In the genomic region with DNA sequence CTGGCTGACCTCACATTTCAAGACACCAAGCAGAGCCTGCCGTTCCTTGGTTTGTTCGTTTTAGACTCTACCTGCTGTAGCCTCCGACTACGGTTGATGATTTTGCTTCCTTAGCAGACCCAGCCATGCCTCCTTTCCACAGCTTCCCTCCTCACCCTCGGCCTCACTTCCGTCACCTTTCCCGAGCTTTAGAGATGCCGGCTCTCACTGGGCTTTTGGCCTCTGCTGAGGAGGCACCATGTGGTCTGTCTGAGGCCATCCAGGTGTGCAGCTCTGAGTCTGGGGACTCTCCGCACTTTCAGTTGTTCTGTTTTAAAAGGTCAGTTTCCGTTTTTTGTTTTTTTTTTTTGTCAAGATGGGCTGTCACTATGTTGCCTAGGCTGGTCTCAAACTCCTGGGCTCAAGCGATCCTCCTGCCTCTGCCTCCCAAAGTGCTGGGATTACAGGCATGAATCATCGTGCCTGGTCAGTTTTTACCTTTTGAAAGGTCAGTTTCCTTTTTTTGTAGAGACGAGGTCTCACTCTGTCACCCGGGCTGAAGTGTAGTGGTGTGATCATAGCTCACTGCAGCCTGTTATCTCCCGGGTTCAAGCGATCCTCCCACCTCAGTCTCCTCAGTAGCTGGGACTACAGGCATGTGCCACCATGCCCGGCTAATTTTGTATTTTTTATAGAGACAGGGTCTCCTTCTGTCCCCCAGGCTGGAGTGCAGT, we compare ENCODE assay signal across 11 cellular contexts. TPM values are rescaled to one million over a fixed set of nuclear protein-coding genes. Genes with fewer than 3 reads are reported as not detected.
DNase-seq lines count a peak whose midpoint lies in the region; ATAC-seq, FAIRE-seq and TF ChIP-seq lines count a peak whose summit lies in the region.
"Had no signal": no experiment of that assay in that cellular context is flagged by ENCODE, and none has a peak within 500 bp of the region (broad histone marks: within the 10 kb centered on the region; RNA-seq: fewer than 3 reads in every experiment).

No MANE protein-coding gene starts in this region.

- TF ChIP-seq POLR2A in GM15510 (IDR thresholded peaks at IDR 0.05; ENCODE audit: borderline replicate concordance, extremely low read depth, insufficient read length), result peak; percentile 38

- H3K27me3 Mint-ChIP-seq in central memory CD8-positive, alpha-beta T cell, result no peaks in the 10 kb centered on the region

- in situ Hi-C loops in ACHN (cut with HindIII; ENCODE audit: low pct_ligation_motif_present, low pct_unique_long_range_greater_than_20kb, low sequenced_read_pairs), result no loop called here

- H3K27ac ChIP-seq in right atrium auricular region, result no peak overlapping the region
- peak overlapping the region in 1 of 2 donors; percentile 67 for H3K27ac ChIP-seq in small intestine (ENCODE audit: low read depth in 1 of 2, low read length in 1 of 2)
- H3K27ac ChIP-seq: sigmoid colon had no signal

- no peak for TF ChIP-seq CTCF in right atrium auricular region (IDR thresholded peaks at IDR 0.05)

- H3K27me3 ChIP-seq in right atrium auricular region, result no peaks in the 10 kb centered on the region
- no peaks in the 10 kb centered on the region for H3K27me3 ChIP-seq in small intestine (ENCODE audit: control insufficient read depth in 2 of 2, insufficient read depth in 2 of 2, low read length in 2 of 2)
- H3K27me3 ChIP-seq: sigmoid colon had no signal

- 84 to 87% (median 85%) methylated on average over 17 of the region's 17 CpGs for WGBS in small intestine, 3 donors

- peaks cover 0 to 6% of the 10 kb centered on the region in 2 donors for H3K4me1 ChIP-seq in right atrium auricular region
- H3K4me1 ChIP-seq in small intestine (ENCODE audit: control insufficient read depth in 2 of 2, insufficient read depth in 1 of 2, low read depth in 1 of 2, low read length in 1 of 2), result no peaks in the 10 kb centered on the region

- ATAC-seq in GM19438 (IDR thresholded peaks at IDR 0.05; ENCODE audit: low read depth, unreplicated experiment), result peak; percentile 34
- peak; percentile 47 for ATAC-seq in HG03045 (IDR thresholded peaks at IDR 0.05; ENCODE audit: unreplicated experiment)
- ATAC-seq in central memory CD8-positive, alpha-beta T cell (replicated peaks; ENCODE audit: extremely low read depth, poor library complexity, severe bottlenecking), result no peak
- no peak for ATAC-seq in HG03039 (IDR thresholded peaks at IDR 0.05; ENCODE audit: unreplicated experiment)
- ATAC-seq: left cardiac atrium; stimulated activated naive CD8-positive, alpha-beta T cell treated with anti-CD3 and anti-CD28 coated beads, Interleukin-15, Interleukin-2, amounts not matched to agents 100 U/mL and 50 U/mL, for 24 hours had no signal

- no peak for DNase-seq in central memory CD8-positive, alpha-beta T cell (ENCODE audit: low spot score in 2 of 2)
- no peak for DNase-seq in right atrium auricular region (ENCODE audit: low spot score)
- DNase-seq in small intestine, result no peak
- DNase-seq in ACHN, result no peak
- DNase-seq: left cardiac atrium; sigmoid colon; stimulated activated naive CD8-positive, alpha-beta T cell treated with anti-CD3 and anti-CD28 coated beads, Interleukin-15, Interleukin-2, amounts not matched to agents 100 U/mL and 50 U/mL, for 24 hours had no signal

- H3K36me3 Mint-ChIP-seq in central memory CD8-positive, alpha-beta T cell (ENCODE audit: insufficient read depth), result peaks cover 22% of the 10 kb centered on the region

- H3K4me1 Mint-ChIP-seq in central memory CD8-positive, alpha-beta T cell, result no peaks in the 10 kb centered on the region

- FAIRE-seq in small intestine (lab: Jason Lieb, UNC), result no peak

- no peak overlapping the region for H3K4me3 Mint-ChIP-seq in central memory CD8-positive, alpha-beta T cell

- H3K27ac Mint-ChIP-seq in central memory CD8-positive, alpha-beta T cell (ENCODE audit: low read depth), result peak overlapping the region; percentile 41

- H3K36me3 ChIP-seq in right atrium auricular region (no peaks in the 10 kb centered on the region), small intestine (ENCODE audit: control insufficient read depth in 2 of 2, insufficient read depth in 2 of 2, low read length in 2 of 2) (peaks cover 0 to 4% of the 10 kb centered on the region in 2 donors)

- H3K4me3 ChIP-seq in right atrium auricular region (no peak overlapping the region), small intestine (ENCODE audit: low read depth in 1 of 2, low read length in 2 of 2) (no peak overlapping the region)
- H3K4me3 ChIP-seq: sigmoid colon had no signal

- H3K9me3 Mint-ChIP-seq in central memory CD8-positive, alpha-beta T cell, result no peaks in the 10 kb centered on the region

- H3K9me3 ChIP-seq in right atrium auricular region, result no peaks in the 10 kb centered on the region
- H3K9me3 ChIP-seq in small intestine (ENCODE audit: control insufficient read depth, low read depth), result no peaks in the 10 kb centered on the region
- H3K9me3 ChIP-seq: sigmoid colon had no signal

RNA-seq across cellular contexts. Expression of a gene that starts 11.7 kb away (rescaled TPM):
- 10 to 100 TPM in 1 of 2 donors, 1 to 10 TPM in 1; 5.9 to 13.3 TPM for total RNA-seq in right atrium auricular region
- 1 to 10 TPM in 2 of 3 donors, under 1 TPM in 1; 0.89 to 8.8 (median 4.1) TPM for polyA plus RNA-seq in small intestine

RNA-seq across cellular contexts. Expression of a gene that starts 19.5 kb away (rescaled TPM):
- total RNA-seq in right atrium auricular region, result 10 to 100 TPM; 10.8 to 16.8 TPM
- polyA plus RNA-seq in small intestine, result 10 to 100 TPM in 1 of 3 donors, 1 to 10 TPM in 2; 6.7 to 10.1 (median 7.8) TPM

RNA-seq across cellular contexts. Expression of a gene that starts 19.7 kb away (rescaled TPM):
- 10 to 100 TPM in 1 of 2 donors, 1 to 10 TPM in 1; 9.8 to 13.7 TPM for total RNA-seq in right atrium auricular region
- 10 to 100 TPM; 12.5 to 17.4 (median 14.6) TPM for polyA plus RNA-seq in small intestine

RNA-seq across cellular contexts. Expression of a gene that starts 33.6 kb away (rescaled TPM):
- total RNA-seq in right atrium auricular region, result 10 to 100 TPM; 19.2 to 34.8 TPM
- polyA plus RNA-seq in small intestine, result 100 to 1,000 TPM in 2 of 3 donors, 10 to 100 TPM in 1; 75.7 to 169 (median 145) TPM

RNA-seq across cellular contexts. Expression of a gene that starts 49.0 kb away (rescaled TPM):
- total RNA-seq in right atrium auricular region, result 1 to 10 TPM; 9.6 to 9.8 TPM
- polyA plus RNA-seq in small intestine, result 10 to 100 TPM; 17.5 to 21.5 (median 18.6) TPM

Comparison
In these comparisons a context has a peak if more than half of its experiments do, and no peak if none do; other contexts are left out.
1. ATAC-seq: peak in GM19438 (single experiment) and HG03045 (single experiment); none in central memory CD8-positive, alpha-beta T cell (single experiment) and HG03039 (single experiment).